Comparison of ENCODE assay signal across 18 cellular contexts in the genomic region with DNA sequence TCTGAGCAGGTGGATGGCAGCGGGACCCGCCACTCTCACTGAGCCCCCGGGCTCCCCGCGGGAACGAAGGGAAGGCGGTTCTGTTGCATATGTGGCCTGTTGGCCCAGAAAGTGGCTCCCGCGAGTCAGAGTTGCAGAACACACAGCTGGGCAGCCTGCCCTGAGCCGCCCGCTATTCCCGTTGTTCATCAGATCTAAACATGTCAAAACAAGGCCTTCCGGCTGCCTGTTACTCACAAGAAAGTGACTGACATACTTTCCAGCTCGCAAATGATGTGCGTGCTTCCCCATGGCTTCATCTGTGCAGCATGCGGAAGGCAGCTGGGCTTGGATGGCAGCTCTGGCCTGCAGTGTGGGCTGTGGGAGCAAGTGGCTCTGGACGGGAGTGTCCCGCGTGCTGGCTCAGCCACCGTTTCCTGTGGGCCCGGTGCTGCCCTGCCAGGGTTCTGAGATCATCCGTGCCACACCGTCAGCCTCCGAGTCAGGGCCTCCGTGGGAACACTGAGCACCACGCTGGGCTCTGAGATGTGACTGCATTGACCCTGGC.
DNase-seq lines count a peak whose midpoint lies in the region; ATAC-seq, FAIRE-seq and TF ChIP-seq lines count a peak whose summit lies in the region.
"Had no signal": no experiment of that assay in that cellular context is flagged by ENCODE, and none has a peak within 500 bp of the region (broad histone marks: within the 10 kb centered on the region; RNA-seq: fewer than 3 reads in every experiment).

No MANE protein-coding gene starts in this region.

- H3K27ac ChIP-seq in lower lobe of right lung = peak overlapping the region; percentile 32
- H3K27ac ChIP-seq in upper lobe of right lung = no peak overlapping the region

- H3K27me3 Mint-ChIP-seq in activated naive CD8-positive, alpha-beta T cell treated with anti-CD3 and anti-CD28 coated beads, Interleukin-2, amount 10 ng/mL, durations not matched to agents 7 days and 5 days = peaks cover 9% of the 10 kb centered on the region
- peaks cover 3% of the 10 kb centered on the region for H3K27me3 Mint-ChIP-seq in activated naive CD8-positive, alpha-beta T cell treated with anti-CD3 and anti-CD28 coated beads for 36 hours

- POLR2A ChIA-PET in activated naive CD8-positive, alpha-beta T cell treated with anti-CD3 and anti-CD28 coated beads, Interleukin-2, amount 10 ng/mL, durations not matched to agents 7 days and 5 days (lab: Charles Lee) = no interaction called here

- H3K27ac Mint-ChIP-seq in activated naive CD8-positive, alpha-beta T cell treated with anti-CD3 and anti-CD28 coated beads, Interleukin-2, amount 10 ng/mL, durations not matched to agents 7 days and 5 days = no peak overlapping the region
- H3K27ac Mint-ChIP-seq in activated naive CD8-positive, alpha-beta T cell treated with anti-CD3 and anti-CD28 coated beads for 36 hours = no peak overlapping the region
- H3K27ac Mint-ChIP-seq: immature natural killer cell; stimulated activated naive B cell treated with anti-CD40 and anti-IgM and Interleukin-4, amounts not matched to agents 10 μg/mL and 1 μg/mL and 100 μg/mL, for 72 hours had no signal

- H3K27me3 ChIP-seq in lower lobe of right lung (ENCODE audit: low read depth) (peaks cover 9% of the 10 kb centered on the region), upper lobe of right lung (peaks cover 9% of the 10 kb centered on the region)

- intact Hi-C loops in lower lobe of right lung (cut with DNase I) = no loop called here
- intact Hi-C loops in upper lobe of right lung (cut with DNase I) = no loop called here

- ATAC-seq in activated naive CD8-positive, alpha-beta T cell treated with anti-CD3 and anti-CD28 coated beads, Interleukin-2, amount 10 ng/mL, durations not matched to agents 7 days and 5 days (ENCODE audit: low read depth) = no peak
- peak; percentile 4 to 16 for ATAC-seq in lower lobe of right lung
- ATAC-seq in upper lobe of right lung = peak; percentile 44
- ATAC-seq in HG02938 (IDR thresholded peaks at IDR 0.05; ENCODE audit: unreplicated experiment) = no peak
- ATAC-seq: stimulated activated naive B cell treated with anti-CD40 and anti-IgM and Interleukin-4, amounts not matched to agents 10 μg/mL and 1 μg/mL and 100 μg/mL, for 72 hours had no signal

- no peak overlapping the region for H3K4me3 Mint-ChIP-seq in activated naive CD8-positive, alpha-beta T cell treated with anti-CD3 and anti-CD28 coated beads, Interleukin-2, amount 10 ng/mL, durations not matched to agents 7 days and 5 days
- H3K4me3 Mint-ChIP-seq in activated naive CD8-positive, alpha-beta T cell treated with anti-CD3 and anti-CD28 coated beads for 36 hours = no peak overlapping the region
- H3K4me3 Mint-ChIP-seq: immature natural killer cell; stimulated activated naive B cell treated with anti-CD40 and anti-IgM and Interleukin-4, amounts not matched to agents 10 μg/mL and 1 μg/mL and 100 μg/mL, for 72 hours had no signal

- TF ChIP-seq CTCF in lower lobe of right lung (IDR thresholded peaks at IDR 0.05) (no peak), upper lobe of right lung (IDR thresholded peaks at IDR 0.05) (no peak)

- no peaks in the 10 kb centered on the region for H3K9me3 Mint-ChIP-seq in activated naive CD8-positive, alpha-beta T cell treated with anti-CD3 and anti-CD28 coated beads, Interleukin-2, amount 10 ng/mL, durations not matched to agents 7 days and 5 days
- H3K9me3 Mint-ChIP-seq in activated naive CD8-positive, alpha-beta T cell treated with anti-CD3 and anti-CD28 coated beads for 36 hours = no peaks in the 10 kb centered on the region
- H3K9me3 Mint-ChIP-seq: immature natural killer cell; stimulated activated naive B cell treated with anti-CD40 and anti-IgM and Interleukin-4, amounts not matched to agents 10 μg/mL and 1 μg/mL and 100 μg/mL, for 72 hours had no signal

- peaks cover 2% of the 10 kb centered on the region for H3K4me1 Mint-ChIP-seq in activated naive CD8-positive, alpha-beta T cell treated with anti-CD3 and anti-CD28 coated beads, Interleukin-2, amount 10 ng/mL, durations not matched to agents 7 days and 5 days
- peaks cover 1% of the 10 kb centered on the region for H3K4me1 Mint-ChIP-seq in activated naive CD8-positive, alpha-beta T cell treated with anti-CD3 and anti-CD28 coated beads for 36 hours
- H3K4me1 Mint-ChIP-seq: stimulated activated naive B cell treated with anti-CD40 and anti-IgM and Interleukin-4, amounts not matched to agents 10 μg/mL and 1 μg/mL and 100 μg/mL, for 72 hours had no signal

- peak; percentile 21 for DNase-seq in activated naive CD8-positive, alpha-beta T cell treated with anti-CD3 and anti-CD28 coated beads, Interleukin-2, amount 10 ng/mL, durations not matched to agents 7 days and 5 days
- DNase-seq in activated naive CD8-positive, alpha-beta T cell treated with anti-CD3 and anti-CD28 coated beads for 36 hours = no peak
- peak; percentile 29 for DNase-seq in dermis blood vessel endothelial cell
- peak; percentile 52 for DNase-seq in lower lobe of right lung
- peak; percentile 61 for DNase-seq in upper lobe of right lung
- no peak for DNase-seq in DMS114 treated with DMSO at 0.1 percent for 48 hours (lab: John Stamatoyannopoulos, UW; ENCODE audit: unreplicated experiment)
- DNase-seq in urothelium cell line (ENCODE audit: low spot score) = no peak
- DNase-seq: ACHN; activated T-cell treated with anti-CD3 and anti-CD28 coated beads, Interleukin-2, amount 50 U/mL, for 48 hours; immature natural killer cell; Karpas-422; midbrain; NCI-H1436 treated with DMSO at 0.1 percent for 48 hours; NCI-H446 treated with DMSO at 0.1 percent for 48 hours; small intestine; stimulated activated naive B cell treated with anti-CD40 and anti-IgM and Interleukin-4, amounts not matched to agents 10 μg/mL and 1 μg/mL and 100 μg/mL, for 72 hours had no signal

- H3K9me3 ChIP-seq in lower lobe of right lung = no peaks in the 10 kb centered on the region
- no peaks in the 10 kb centered on the region for H3K9me3 ChIP-seq in upper lobe of right lung

- H3K4me1 ChIP-seq in lower lobe of right lung (peaks cover 17% of the 10 kb centered on the region), upper lobe of right lung (peaks cover 6% of the 10 kb centered on the region)

- FAIRE-seq in urothelium cell line (lab: Jason Lieb, UNC) = no peak
- FAIRE-seq: endometrium, small intestine had no signal

- H3K4me3 ChIP-seq in lower lobe of right lung (no peak overlapping the region), upper lobe of right lung (no peak overlapping the region)

- H3K36me3 ChIP-seq in lower lobe of right lung (no peaks in the 10 kb centered on the region), upper lobe of right lung (no peaks in the 10 kb centered on the region)

- H3K36me3 Mint-ChIP-seq in activated naive CD8-positive, alpha-beta T cell treated with anti-CD3 and anti-CD28 coated beads, Interleukin-2, amount 10 ng/mL, durations not matched to agents 7 days and 5 days = no peaks in the 10 kb centered on the region
- no peaks in the 10 kb centered on the region for H3K36me3 Mint-ChIP-seq in activated naive CD8-positive, alpha-beta T cell treated with anti-CD3 and anti-CD28 coated beads for 36 hours
- H3K36me3 Mint-ChIP-seq: immature natural killer cell; stimulated activated naive B cell treated with anti-CD40 and anti-IgM and Interleukin-4, amounts not matched to agents 10 μg/mL and 1 μg/mL and 100 μg/mL, for 72 hours had no signal

Comparison
In these comparisons a context has a peak if more than half of its experiments do, and no peak if none do; other contexts are left out.
1. DNase-seq: peak in activated naive CD8-positive, alpha-beta T cell treated with anti-CD3 and anti-CD28 coated beads, Interleukin-2, amount 10 ng/mL, durations not matched to agents 7 days and 5 days (single experiment), dermis blood vessel endothelial cell (single experiment), lower lobe of right lung (single experiment) and upper lobe of right lung (single experiment); none in activated naive CD8-positive, alpha-beta T cell treated with anti-CD3 and anti-CD28 coated beads for 36 hours (single experiment), DMS114 treated with DMSO at 0.1 percent for 48 hours (single experiment) and urothelium cell line (single experiment).
2. ATAC-seq: peak in lower lobe of right lung (2 of 2) and upper lobe of right lung (single experiment); none in activated naive CD8-positive, alpha-beta T cell treated with anti-CD3 and anti-CD28 coated beads, Interleukin-2, amount 10 ng/mL, durations not matched to agents 7 days and 5 days (single experiment) and HG02938 (single experiment).